In genomic region chr9:100066539-100066938, GRCh38 we compare ENCODE assay signal across 8 cellular contexts. TPM values are rescaled to one million over a fixed set of nuclear protein-coding genes. Genes with fewer than 3 reads are reported as not detected.
DNase-seq lines count a peak whose midpoint lies in the region; ATAC-seq and TF ChIP-seq lines count a peak whose summit lies in the region.

No MANE protein-coding gene starts in this region.

- H3K27ac ChIP-seq in BLaER1 (no peak overlapping the region), RWPE1 (no peak overlapping the region)

- CTCF ChIA-PET in RWPE1 (lab: Yijun Ruan, JAX) = interaction anchor here (0.7 kb wide), 1 partner anchor 55 kb away, joined by 3 read pairs; no protein-coding TSS in a partner anchor

- intact Hi-C loops in posterior vena cava (cut with DNase I) = no loop called here

- H3K4me2 ChIP-seq in BLaER1 = peak overlapping the region; percentile 61

- H3K4me1 ChIP-seq in BLaER1 = peaks cover 23% of the 10 kb centered on the region

- H3K27me3 ChIP-seq in BLaER1 = no peaks in the 10 kb centered on the region

- H3K9me3 ChIP-seq in BLaER1 = peaks cover 10% of the 10 kb centered on the region; the same call in 1 of the 2 replicates

- H4K20me1 ChIP-seq in BLaER1 = peaks cover 37% of the 10 kb centered on the region

- ATAC-seq in GM21367 (IDR thresholded peaks at IDR 0.05; ENCODE audit: unreplicated experiment) = peak; percentile 81

- no peak overlapping the region for H3K4me3 ChIP-seq in BLaER1
- H3K4me3 ChIP-seq in fibroblast of the aortic adventitia (ENCODE audit: low read depth, low read length) = peak overlapping the region; percentile 15

- H3K9ac ChIP-seq in BLaER1 = no peak overlapping the region

- POLR2A ChIA-PET in RWPE1 (lab: Yijun Ruan, JAX; ENCODE audit: low non-redundant PET) = no interaction called here

- TF ChIP-seq CTCF in fibroblast of the aortic adventitia (IDR thresholded peaks at IDR 0.05; ENCODE audit: insufficient read depth, low read length) = no peak
- no peak for TF ChIP-seq CTCF in RWPE1 (conservative IDR thresholded peaks at IDR 0.05; ENCODE audit: low read depth)

- no peaks in the 10 kb centered on the region for H3K36me3 ChIP-seq in BLaER1

- DNase-seq in M059J (ENCODE audit: low read depth) (peak; percentile 19), fibroblast of the aortic adventitia (ENCODE audit: low read depth) (peak; percentile 82), GM19238 (ENCODE audit: insufficient read length, low spot score) (no peak), RWPE1 (ENCODE audit: low spot score) (no peak), posterior vena cava (ENCODE audit: low spot score) (no peak)
- no peak for DNase-seq in activated CD4-positive, CD25-positive, alpha-beta regulatory T cell treated with anti-CD3 and anti-CD28 coated beads, Interleukin-2, amount 50 U/mL, for 72 hours

RNA-seq across cellular contexts. Expression of gene ERP44, which starts 32.3 kb away (rescaled TPM):
- total RNA-seq in M059J (2014; rRNA removed; shearing (Covaris generic)) = 42.4 and 52.5 TPM in 2 replicates
- total RNA-seq in fibroblast of the aortic adventitia (ENCODE audit: low replicate concordance) (8.3 and 19.4 TPM in 2 replicates), posterior vena cava (10 to 100 TPM; 18.5 TPM)

RNA-seq across cellular contexts. Expression of gene INVS, which starts 32.5 kb away (rescaled TPM):
- 11.8 and 11.9 TPM in 2 replicates for total RNA-seq in M059J (2014; rRNA removed; shearing (Covaris generic))
- total RNA-seq in fibroblast of the aortic adventitia (ENCODE audit: low replicate concordance) (28.3 and 31.3 TPM in 2 replicates), posterior vena cava (10 to 100 TPM; 19.5 to 19.7 TPM)

Comparison
In these comparisons a context has a peak if more than half of its experiments do, and no peak if none do; other contexts are left out.
1. DNase-seq: peak in M059J (single experiment) and fibroblast of the aortic adventitia (single experiment); none in GM19238 (single experiment), RWPE1 (single experiment), activated CD4-positive, CD25-positive, alpha-beta regulatory T cell treated with anti-CD3 and anti-CD28 coated beads, Interleukin-2, amount 50 U/mL, for 72 hours (single experiment) and posterior vena cava (single experiment).